16 cellular contexts compared by ENCODE assay signal in the genomic region with DNA sequence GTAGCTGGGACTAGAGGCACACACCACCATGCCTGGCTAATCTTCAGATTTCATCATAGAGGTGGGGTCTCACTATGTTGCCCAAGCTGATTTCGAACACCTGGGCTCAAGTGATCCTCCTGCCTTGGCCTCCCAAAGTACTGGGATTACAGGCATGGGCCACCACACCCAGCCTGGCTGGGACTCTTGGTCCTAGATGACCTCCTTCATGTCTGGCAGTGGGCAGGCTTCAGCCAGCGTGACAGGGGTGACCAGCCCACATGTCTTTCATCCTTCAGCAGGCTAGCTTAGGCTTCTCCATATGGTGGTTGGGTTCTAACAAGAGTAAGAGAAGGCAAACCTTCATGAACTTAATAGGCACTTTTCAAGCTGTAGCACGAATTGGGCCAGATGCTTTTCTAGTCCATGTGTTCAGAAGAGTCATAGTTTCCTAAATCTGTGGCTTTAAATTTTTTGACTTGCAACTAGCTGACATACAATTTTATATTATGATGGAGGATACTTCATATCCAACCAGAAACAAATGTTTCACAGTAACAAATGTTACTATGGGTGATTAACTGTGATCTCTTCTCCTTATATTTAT. TPM values are rescaled to one million over a fixed set of nuclear protein-coding genes. Genes with fewer than 3 reads are reported as not detected.
DNase-seq lines count a peak whose midpoint lies in the region; ATAC-seq and TF ChIP-seq lines count a peak whose summit lies in the region.
"Had no signal": no experiment of that assay in that cellular context is flagged by ENCODE, and none has a peak within 500 bp of the region (broad histone marks: within the 10 kb centered on the region; RNA-seq: fewer than 3 reads in every experiment).

No MANE protein-coding gene starts in this region.

- no peaks in the 10 kb centered on the region for H3K9me3 ChIP-seq in CD4-positive, alpha-beta T cell (ENCODE audit: control insufficient read depth, low read length)
- H3K9me3 ChIP-seq in naive thymus-derived CD4-positive, alpha-beta T cell (ENCODE audit: control insufficient read depth in 2 of 3, low read length in 3 of 3): no peaks in the 10 kb centered on the region
- H3K9me3 ChIP-seq in esophagus squamous epithelium: no peaks in the 10 kb centered on the region
- H3K9me3 ChIP-seq: BE2C, SJSA1 had no signal

- H3K4me1 Mint-ChIP-seq in CD4-positive, alpha-beta T cell (ENCODE audit: low read depth): peaks cover 78% of the 10 kb centered on the region
- peaks cover 65% of the 10 kb centered on the region for H3K4me1 Mint-ChIP-seq in activated CD8-positive, alpha-beta T cell treated with anti-CD3 and anti-CD28 coated beads for 36 hours (ENCODE audit: low read depth)
- peaks cover 37 to 95% (median 85%) of the 10 kb centered on the region in 7 donors for H3K4me1 Mint-ChIP-seq in naive thymus-derived CD4-positive, alpha-beta T cell

- H3K27me3 Mint-ChIP-seq in CD4-positive, alpha-beta T cell: no peaks in the 10 kb centered on the region
- H3K27me3 Mint-ChIP-seq in activated CD8-positive, alpha-beta T cell treated with anti-CD3 and anti-CD28 coated beads for 36 hours: no peaks in the 10 kb centered on the region
- H3K27me3 Mint-ChIP-seq in naive thymus-derived CD4-positive, alpha-beta T cell: no peaks in the 10 kb centered on the region

- DNase-seq in CD4-positive, alpha-beta T cell: no peak
- DNase-seq in activated CD8-positive, alpha-beta T cell treated with anti-CD3 and anti-CD28 coated beads for 36 hours: peak; percentile 15
- DNase-seq in naive thymus-derived CD4-positive, alpha-beta T cell: peak in 1 of 9 donors; percentile 34
- DNase-seq in NCI-H345 (lab: John Stamatoyannopoulos, UW) (no peak), esophagus squamous epithelium (lab: John Stamatoyannopoulos, UW) (no peak), HUDEP-2 (lab: John Stamatoyannopoulos, UW; ENCODE audit: unreplicated experiment in 76 of 76) (no peak)
- DNase-seq: anterior cingulate cortex, BE2C, foreskin melanocyte, NCI-H1694, NCI-H510A treated with DMSO at 0.1 percent for 48 hours, OCI-M1 had no signal

- H3K27ac Mint-ChIP-seq in CD4-positive, alpha-beta T cell: peak overlapping the region; percentile 91
- peak overlapping the region; percentile 94 for H3K27ac Mint-ChIP-seq in activated CD8-positive, alpha-beta T cell treated with anti-CD3 and anti-CD28 coated beads for 36 hours
- peak overlapping the region; percentile 85 to 95 (median 93) for H3K27ac Mint-ChIP-seq in naive thymus-derived CD4-positive, alpha-beta T cell
- H3K27ac Mint-ChIP-seq: nephron had no signal

- H3K9me3 Mint-ChIP-seq in CD4-positive, alpha-beta T cell: peaks cover 3% of the 10 kb centered on the region
- H3K9me3 Mint-ChIP-seq in activated CD8-positive, alpha-beta T cell treated with anti-CD3 and anti-CD28 coated beads for 36 hours: peaks cover 6% of the 10 kb centered on the region
- H3K9me3 Mint-ChIP-seq in naive thymus-derived CD4-positive, alpha-beta T cell: peaks cover 0 to 9% (median 3%) of the 10 kb centered on the region in 11 donors

- peaks cover 18 to 30% of the 10 kb centered on the region in 2 donors for H3K4me1 ChIP-seq in naive thymus-derived CD4-positive, alpha-beta T cell (ENCODE audit: control insufficient read depth in 2 of 2, insufficient read depth in 2 of 2, low read length in 2 of 2)
- peaks cover 7 to 63% (median 24%) of the 10 kb centered on the region in 3 donors for H3K4me1 ChIP-seq in esophagus squamous epithelium
- H3K4me1 ChIP-seq: BE2C, SJSA1 had no signal

- no peak for TF ChIP-seq CTCF in CD4-positive, alpha-beta T cell (IDR thresholded peaks at IDR 0.05)
- no peak for TF ChIP-seq CTCF in activated CD8-positive, alpha-beta T cell treated with anti-CD3 and anti-CD28 coated beads for 36 hours (IDR thresholded peaks at IDR 0.05)
- no peak for TF ChIP-seq CTCF in esophagus squamous epithelium (IDR thresholded peaks at IDR 0.05)

- H3K27me3 ChIP-seq in CD4-positive, alpha-beta T cell (ENCODE audit: control insufficient read depth, insufficient read depth, low read length): no peaks in the 10 kb centered on the region
- no peaks in the 10 kb centered on the region for H3K27me3 ChIP-seq in naive thymus-derived CD4-positive, alpha-beta T cell (ENCODE audit: control insufficient read depth in 2 of 2, insufficient read depth in 2 of 2, low read length in 2 of 2)
- no peaks in the 10 kb centered on the region for H3K27me3 ChIP-seq in esophagus squamous epithelium
- H3K27me3 ChIP-seq: BE2C, SJSA1 had no signal

- H3K27ac ChIP-seq in CD4-positive, alpha-beta T cell (ENCODE audit: low read depth, low read length): no peak overlapping the region
- H3K27ac ChIP-seq in naive thymus-derived CD4-positive, alpha-beta T cell (ENCODE audit: low read depth, low read length): peak overlapping the region; percentile 51
- peak overlapping the region in 2 of 4 donors; percentile 21 to 32 for H3K27ac ChIP-seq in esophagus squamous epithelium
- H3K27ac ChIP-seq: SJSA1 had no signal

- ATAC-seq in CD4-positive, alpha-beta T cell (ENCODE audit: poor library complexity): peak; percentile 68
- ATAC-seq in GM18909 (IDR thresholded peaks at IDR 0.05; ENCODE audit: poor library complexity, unreplicated experiment): peak; percentile 22
- peak; percentile 48 for ATAC-seq in activated CD8-positive, alpha-beta T cell treated with anti-CD3 and anti-CD28 coated beads for 36 hours
- ATAC-seq in naive thymus-derived CD4-positive, alpha-beta T cell: peak; percentile 1
- no peak for ATAC-seq in HG03039 (IDR thresholded peaks at IDR 0.05; ENCODE audit: unreplicated experiment)

- peaks cover 14% of the 10 kb centered on the region for H3K36me3 Mint-ChIP-seq in CD4-positive, alpha-beta T cell (ENCODE audit: low read depth)
- H3K36me3 Mint-ChIP-seq in activated CD8-positive, alpha-beta T cell treated with anti-CD3 and anti-CD28 coated beads for 36 hours (ENCODE audit: low read depth): peaks cover 12% of the 10 kb centered on the region
- peaks cover 4 to 43% (median 5%) of the 10 kb centered on the region in 5 donors for H3K36me3 Mint-ChIP-seq in naive thymus-derived CD4-positive, alpha-beta T cell

- no peak for TF ChIP-seq POLR2A in esophagus squamous epithelium (IDR thresholded peaks at IDR 0.05)

- intact Hi-C loops in CD4-positive, alpha-beta T cell (cut with DNase I, micrococcal nuclease): loop anchor here (10.0 kb wide), 2 partner anchors 391 to 579 kb away; a partner anchor contains a TSS
- intact Hi-C loops in activated CD8-positive, alpha-beta T cell treated with anti-CD3 and anti-CD28 coated beads for 36 hours (cut with micrococcal nuclease): no loop called here
- intact Hi-C loops in naive thymus-derived CD4-positive, alpha-beta T cell (cut with micrococcal nuclease): loop anchor here (1.0 to 10.0 kb wide), 11 partner anchors 8 to 889 kb away; a partner anchor contains a TSS
- intact Hi-C loops in esophagus squamous epithelium (cut with DNase I): no loop called here

- H3K36me3 ChIP-seq in naive thymus-derived CD4-positive, alpha-beta T cell (ENCODE audit: control insufficient read depth in 2 of 3, insufficient read depth in 3 of 3, low read length in 3 of 3): no peaks in the 10 kb centered on the region
- peaks cover 0 to 9% (median 0%) of the 10 kb centered on the region in 3 donors for H3K36me3 ChIP-seq in esophagus squamous epithelium
- H3K36me3 ChIP-seq: BE2C, SJSA1 had no signal

- 90 to 97% methylated on average over 2 of the region's 3 CpGs for WGBS in esophagus squamous epithelium, 2 donors

- CTCF ChIA-PET in CD4-positive, alpha-beta T cell (lab: Charles Lee): interaction anchor here (1.0 to 2.0 kb wide), 4 partner anchors 8 to 582 kb away, joined by 4 to 5 read pairs (median 4); a partner anchor contains a TSS
- CTCF ChIA-PET in activated CD8-positive, alpha-beta T cell treated with anti-CD3 and anti-CD28 coated beads for 36 hours (lab: Charles Lee): interaction anchor here (1.0 to 1.5 kb wide), 4 partner anchors 22 to 63 kb away, joined by 3 read pairs; no protein-coding TSS in a partner anchor
- CTCF ChIA-PET in naive thymus-derived CD4-positive, alpha-beta T cell (lab: Charles Lee): interaction anchor here (1.4 to 4.3 kb wide), 2 partner anchors 30 to 95 kb away, joined by 4 to 22 read pairs; no protein-coding TSS in a partner anchor

- H3K4me3 Mint-ChIP-seq in CD4-positive, alpha-beta T cell: peak overlapping the region; percentile 86
- H3K4me3 Mint-ChIP-seq in activated CD8-positive, alpha-beta T cell treated with anti-CD3 and anti-CD28 coated beads for 36 hours: peak overlapping the region; percentile 73
- H3K4me3 Mint-ChIP-seq in naive thymus-derived CD4-positive, alpha-beta T cell: peak overlapping the region; percentile 70 to 90 (median 82)
- H3K4me3 Mint-ChIP-seq: nephron had no signal

- POLR2A ChIA-PET in CD4-positive, alpha-beta T cell (lab: Charles Lee): interaction anchor here (0.5 to 2.4 kb wide), 7 partner anchors 8 to 582 kb away, joined by 3 to 28 read pairs (median 3); a partner anchor contains a TSS
- POLR2A ChIA-PET in activated CD8-positive, alpha-beta T cell treated with anti-CD3 and anti-CD28 coated beads for 36 hours (lab: Charles Lee): interaction anchor here (1.2 to 1.6 kb wide), 3 partner anchors 8 to 196 kb away, joined by 3 to 5 read pairs (median 5); a partner anchor contains a TSS
- POLR2A ChIA-PET in naive thymus-derived CD4-positive, alpha-beta T cell (lab: Charles Lee): interaction anchor here (0.6 to 2.6 kb wide), 8 partner anchors 8 to 586 kb away, joined by 3 to 13 read pairs (median 4); a partner anchor contains a TSS

- peak overlapping the region; percentile 33 for H3K4me3 ChIP-seq in naive thymus-derived CD4-positive, alpha-beta T cell (ENCODE audit: low read length)
- no peak overlapping the region for H3K4me3 ChIP-seq in esophagus squamous epithelium
- H3K4me3 ChIP-seq: SJSA1 had no signal

RNA-seq across cellular contexts. Expression of a gene that starts 7.7 kb away (rescaled TPM):
- total RNA-seq in CD4-positive, alpha-beta T cell: 10 to 100 TPM; 15.3 to 16.0 TPM
- 10 to 100 TPM in 1 of 2 experiments, 1 to 10 TPM in 1; 9.2 to 10.2 TPM for total RNA-seq in activated CD8-positive, alpha-beta T cell treated with anti-CD3 and anti-CD28 coated beads for 36 hours
- total RNA-seq in naive thymus-derived CD4-positive, alpha-beta T cell: 10 to 100 TPM; 14.1 to 23.8 (median 21.4) TPM
- 10 to 100 TPM; 10.6 to 14.6 TPM for polyA plus RNA-seq in naive thymus-derived CD4-positive, alpha-beta T cell
- 10 to 100 TPM; 20.1 to 70.0 (median 45.0) TPM for total RNA-seq in esophagus squamous epithelium

Comparison
In these comparisons a context has a peak if more than half of its experiments do, and no peak if none do; other contexts are left out.
1. intact Hi-C loops: an anchor here in CD4-positive, alpha-beta T cell (10.0 kb wide) and naive thymus-derived CD4-positive, alpha-beta T cell (1.0 to 10.0 kb wide); none called in activated CD8-positive, alpha-beta T cell treated with anti-CD3 and anti-CD28 coated beads for 36 hours and esophagus squamous epithelium.